In the genomic region with DNA sequence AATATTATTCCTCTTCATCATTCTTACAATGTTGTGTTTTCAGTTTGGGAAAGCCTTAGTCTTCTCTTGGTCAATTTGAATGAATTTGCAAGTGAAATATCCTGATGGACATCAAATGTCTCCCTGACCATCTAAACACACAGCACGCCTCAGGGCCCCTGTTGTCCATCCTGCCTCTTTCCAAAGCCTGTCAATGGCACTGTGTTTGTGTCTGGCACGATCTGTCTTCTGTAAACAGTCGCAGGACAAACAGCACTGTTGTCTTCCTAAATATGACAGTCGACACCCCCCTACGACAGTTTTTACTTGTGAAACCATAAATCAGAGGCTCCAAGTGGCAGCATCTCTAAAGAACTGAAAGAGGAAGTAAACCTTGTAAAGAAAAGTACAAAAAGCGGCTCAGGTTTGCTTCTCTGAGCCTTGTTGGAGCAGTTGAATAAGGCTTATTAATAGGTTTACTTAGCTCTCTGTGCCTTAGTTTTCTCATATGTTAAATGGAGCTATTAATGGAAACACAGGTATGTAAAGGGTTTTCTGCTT, we compare ENCODE assay signal across 1 cellular context.
TF ChIP-seq lines count a peak whose summit lies in the region.

No MANE protein-coding gene starts in this region.

TF ChIP-seq in SK-N-SH, 30 proteins besides CTCF, POLR2A, EP300 and RAD21 (continued from another document):
- TF ChIP-seq, protein P1, sequence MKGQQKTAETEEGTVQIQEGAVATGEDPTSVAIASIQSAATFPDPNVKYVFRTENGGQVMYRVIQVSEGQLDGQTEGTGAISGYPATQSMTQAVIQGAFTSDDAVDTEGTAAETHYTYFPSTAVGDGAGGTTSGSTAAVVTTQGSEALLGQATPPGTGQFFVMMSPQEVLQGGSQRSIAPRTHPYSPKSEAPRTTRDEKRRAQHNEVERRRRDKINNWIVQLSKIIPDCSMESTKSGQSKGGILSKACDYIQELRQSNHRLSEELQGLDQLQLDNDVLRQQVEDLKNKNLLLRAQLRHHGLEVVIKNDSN (IDR thresholded peaks at IDR 0.05; ENCODE audit: borderline replicate concordance, low read depth), result no peak
